Comparison of ENCODE assay signal across 9 cellular contexts in the genomic region with DNA sequence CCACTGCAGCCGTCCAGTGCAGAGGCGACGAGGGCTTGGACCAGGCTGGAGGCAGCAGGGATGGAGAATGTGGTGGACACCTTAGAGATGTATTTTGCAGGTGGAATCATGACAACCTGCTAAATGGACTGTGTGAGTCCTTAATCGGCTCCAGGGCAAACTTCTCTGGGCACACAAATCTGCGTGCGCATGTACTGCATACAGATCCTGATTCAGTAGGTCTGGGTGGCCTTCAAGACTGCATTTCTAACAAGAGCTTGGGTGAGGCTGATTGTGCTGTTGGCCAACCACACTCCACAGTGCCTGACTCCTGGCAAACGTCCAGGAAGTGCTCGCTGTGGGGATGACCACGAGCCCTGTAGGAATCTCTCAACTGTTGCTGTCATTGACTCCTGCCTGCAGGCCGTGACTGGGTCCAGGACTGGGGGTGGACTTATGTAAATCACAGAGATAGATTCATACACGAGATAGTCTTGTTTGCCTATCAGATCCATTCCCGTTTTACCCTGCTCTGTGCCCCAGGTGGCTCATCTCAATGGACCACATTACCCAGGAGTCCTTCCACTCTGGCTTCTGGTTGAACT. TPM values are rescaled to one million over a fixed set of nuclear protein-coding genes. Genes with fewer than 3 reads are reported as not detected.
DNase-seq lines count a peak whose midpoint lies in the region; ATAC-seq, FAIRE-seq and TF ChIP-seq lines count a peak whose summit lies in the region.
"Had no signal": no experiment of that assay in that cellular context is flagged by ENCODE, and none has a peak within 500 bp of the region (broad histone marks: within the 10 kb centered on the region; RNA-seq: fewer than 3 reads in every experiment).

No MANE protein-coding gene starts in this region.

- intact Hi-C loops in lower leg skin (cut with DNase I; ENCODE audit: low total_unique reads): no loop called here

- no peak for TF ChIP-seq CTCF in bronchial epithelial cell (IDR thresholded peaks at IDR 0.05; ENCODE audit: insufficient read depth, low read length, severe bottlenecking)
- TF ChIP-seq CTCF in lower leg skin (IDR thresholded peaks at IDR 0.05): no peak

- no peak for TF ChIP-seq POLR2A in lower leg skin (IDR thresholded peaks at IDR 0.05)

- WGBS in lower leg skin, 2 donors: 61% methylated on average over 9 to 12 of the region's 12 CpGs

- FAIRE-seq in bronchial epithelial cell (lab: Jason Lieb, UNC): no peak

- H3K4me3 ChIP-seq in bronchial epithelial cell (ENCODE audit: low read depth, low read length) (no peak overlapping the region), lower leg skin (ENCODE audit: low read depth, poor library complexity, severe bottlenecking) (no peak overlapping the region)

- DNase-seq in NCI-H2029 (lab: John Stamatoyannopoulos, UW): peak; percentile 32
- DNase-seq in NCI-H2029 treated with DMSO at 0.1 percent for 48 hours (lab: John Stamatoyannopoulos, UW): no peak
- peak; percentile 29 for DNase-seq in bronchial epithelial cell (ENCODE audit: low read depth)
- DNase-seq in lower leg skin (ENCODE audit: low spot score in 2 of 2): peak; percentile 65 to 92
- DNase-seq in ureter (ENCODE audit: low spot score): peak; percentile 72
- DNase-seq in activated gamma-delta T cell treated with Interleukin-2 at 50 U/mL for 16 hours: no peak
- DNase-seq in NCI-H2107 treated with DMSO at 0.1 percent for 48 hours (lab: John Stamatoyannopoulos, UW; ENCODE audit: unreplicated experiment): no peak
- DNase-seq: activated T-cell treated with anti-CD3 and anti-CD28 coated beads for 4 hours had no signal

- ATAC-seq in GM18868 (IDR thresholded peaks at IDR 0.05; ENCODE audit: unreplicated experiment): no peak

- H3K27me3 ChIP-seq in bronchial epithelial cell (ENCODE audit: control insufficient read depth, insufficient read depth, low read length): no peaks in the 10 kb centered on the region

- peaks cover 15% of the 10 kb centered on the region for H3K36me3 ChIP-seq in bronchial epithelial cell (ENCODE audit: control insufficient read depth, insufficient read depth, low read length)

RNA-seq across cellular contexts. Expression of a gene that starts 27.2 kb away (rescaled TPM):
- 58.4 and 63.8 TPM in 2 replicates for total RNA-seq in bronchial epithelial cell
- 10 to 100 TPM; 31.7 to 53.9 (median 36.0) TPM for total RNA-seq in lower leg skin
- 43.2 TPM for total RNA-seq in ureter

Comparison
In these comparisons a context has a peak if more than half of its experiments do, and no peak if none do; other contexts are left out.
1. DNase-seq: peak in NCI-H2029 (single experiment), bronchial epithelial cell (single experiment), lower leg skin (2 of 2) and ureter (single experiment); none in NCI-H2029 treated with DMSO at 0.1 percent for 48 hours (single experiment), activated gamma-delta T cell treated with Interleukin-2 at 50 U/mL for 16 hours (single experiment) and NCI-H2107 treated with DMSO at 0.1 percent for 48 hours (single experiment).